Comparison of ENCODE assay signal across 9 cellular contexts in the genomic region with DNA sequence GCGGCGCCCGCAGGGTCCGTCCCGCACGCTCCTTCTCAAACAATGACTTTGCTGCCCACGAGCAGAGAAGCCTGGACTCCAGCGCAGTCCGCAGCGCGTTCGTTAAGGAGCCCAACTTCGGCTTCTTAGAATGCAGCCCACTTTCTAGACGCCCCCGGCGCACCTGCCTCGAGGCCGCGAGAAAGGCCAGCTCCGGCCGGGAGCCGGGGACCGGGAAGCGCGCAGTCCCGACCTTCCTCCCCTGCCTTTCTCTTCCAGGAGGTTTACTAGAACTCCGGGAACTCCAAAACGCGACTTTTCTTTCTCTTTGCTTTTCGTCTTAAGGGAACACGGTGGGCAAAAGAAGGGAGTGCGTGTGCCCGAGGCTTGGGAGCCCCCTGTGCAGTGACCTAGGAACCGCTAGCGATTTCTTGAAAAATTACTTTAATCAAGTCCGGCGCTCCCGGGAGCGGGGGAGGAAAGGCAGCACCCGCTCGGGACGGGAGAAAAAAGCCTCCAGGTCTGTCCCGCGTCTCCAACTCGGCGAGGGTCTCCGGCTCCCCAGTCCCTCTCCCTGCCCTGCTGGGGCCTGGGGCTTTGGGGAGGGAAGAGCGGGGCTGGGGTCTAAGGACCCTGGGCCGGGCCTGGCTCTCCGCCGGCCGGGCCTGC. TPM values are rescaled to one million over a fixed set of nuclear protein-coding genes. Genes with fewer than 3 reads are reported as not detected.
DNase-seq lines count a peak whose midpoint lies in the region; ATAC-seq and TF ChIP-seq lines count a peak whose summit lies in the region.
"Had no signal": no experiment of that assay in that cellular context is flagged by ENCODE, and none has a peak within 500 bp of the region (broad histone marks: within the 10 kb centered on the region; RNA-seq: fewer than 3 reads in every experiment).

No MANE protein-coding gene starts in this region.

- no peaks in the 10 kb centered on the region for H3K9me2 ChIP-seq in SK-N-SH

- peaks cover 0 to 6% of the 10 kb centered on the region in 2 experiments; a peak in 1 of 4 replicates for H3K4me1 ChIP-seq in SK-N-SH (ENCODE audit: control insufficient read depth in 1 of 2, insufficient read depth in 2 of 2, low read depth in 1 of 2, low read length in 1 of 2)
- peaks cover 18 to 24% (median 23%) of the 10 kb centered on the region in 3 donors for H3K4me1 ChIP-seq in skeletal muscle tissue (ENCODE audit: control insufficient read depth in 3 of 3, insufficient read depth in 3 of 3, low read length in 3 of 3)

- H3K79me2 ChIP-seq in SK-N-SH (ENCODE audit: insufficient read depth): no peaks in the 10 kb centered on the region

- TF ChIP-seq RAD21 in SK-N-SH (IDR thresholded peaks at IDR 0.05; ENCODE audit: low read length): no peak

- POLR2A ChIA-PET in SK-N-SH (lab: Yijun Ruan, JAX): no interaction called here

- no peaks in the 10 kb centered on the region for H3F3A ChIP-seq in SK-N-SH (replicated peaks; ENCODE audit: insufficient read depth)

- H3K27ac ChIP-seq in SK-N-SH (ENCODE audit: low read depth in 2 of 2, low read length in 1 of 2): no peak overlapping the region
- H3K27ac ChIP-seq in skeletal muscle tissue (ENCODE audit: low read depth, low read length): no peak overlapping the region
- H3K27ac ChIP-seq: C4-2B had no signal

- H3K4me2 ChIP-seq in SK-N-SH: peak overlapping the region; percentile 87

- H2AFZ ChIP-seq in SK-N-SH (ENCODE audit: low read depth): peak overlapping the region; percentile 85

- TF ChIP-seq EP300 in SK-N-SH (IDR thresholded peaks at IDR 0.05; ENCODE audit: borderline replicate concordance in 1 of 2, low read depth in 1 of 2, low read length in 1 of 2): no peak

- H3K27me3 ChIP-seq in SK-N-SH (ENCODE audit: insufficient read depth): peaks cover 63% of the 10 kb centered on the region
- H3K27me3 ChIP-seq in skeletal muscle tissue (ENCODE audit: control insufficient read depth in 3 of 3, insufficient read depth in 3 of 3, low read length in 3 of 3): peaks cover 84 to 91% (median 89%) of the 10 kb centered on the region in 3 donors

- CTCF ChIA-PET in SK-N-SH (lab: Yijun Ruan, JAX): interaction anchor here (0.6 to 0.9 kb wide), 2 partner anchors 16 to 61 kb away, joined by 3 to 4 read pairs; no protein-coding TSS in a partner anchor

- peak; percentile 52 for DNase-seq in NCI-H2227 treated with DMSO at 0.1 percent for 48 hours (lab: John Stamatoyannopoulos, UW)
- no peak for DNase-seq in NCI-H2227 (lab: John Stamatoyannopoulos, UW; ENCODE audit: unreplicated experiment)
- DNase-seq in SK-N-SH: peak; percentile 62
- no peak for DNase-seq in fibroblast of pulmonary artery (ENCODE audit: low read depth)
- no peak for DNase-seq in cerebellar nuclear complex (lab: John Stamatoyannopoulos, UW)

- H3K9me3 ChIP-seq in SK-N-SH: no peaks in the 10 kb centered on the region
- H3K9me3 ChIP-seq in skeletal muscle tissue (ENCODE audit: control insufficient read depth in 3 of 3, low read length in 3 of 3): no peaks in the 10 kb centered on the region

- 3% methylated on average over 21 of the region's 52 CpGs for WGBS in SK-N-SH (ENCODE audit: low lambda C conversion rate)

- ATAC-seq in GM19467 (IDR thresholded peaks at IDR 0.05; ENCODE audit: unreplicated experiment) (no peak), HG02981 (IDR thresholded peaks at IDR 0.05; ENCODE audit: unreplicated experiment) (no peak)

- H3K4me3 ChIP-seq in SK-N-SH (ENCODE audit: low read depth in 2 of 2, low read length in 1 of 2) (peak overlapping the region; percentile 23 to 63; a peak in 3 of 4 replicates), fibroblast of pulmonary artery (replicated peaks; ENCODE audit: low read depth, low read length) (peak overlapping the region; percentile 14), skeletal muscle tissue (ENCODE audit: low read length in 3 of 3) (peak overlapping the region; percentile 48 to 63 (median 51))

- no peaks in the 10 kb centered on the region for H4K20me1 ChIP-seq in SK-N-SH (ENCODE audit: insufficient read depth)

- TF ChIP-seq CTCF in SK-N-SH (IDR thresholded peaks at IDR 0.05): no peak
- TF ChIP-seq CTCF in fibroblast of pulmonary artery (IDR thresholded peaks at IDR 0.05; ENCODE audit: low read length, missing control alignments): no peak

- H3K36me3 ChIP-seq in SK-N-SH (replicated peaks in 1 of 2; ENCODE audit: control insufficient read depth in 1 of 2, insufficient read depth in 2 of 2, low read length in 1 of 2) (no peaks in the 10 kb centered on the region), skeletal muscle tissue (ENCODE audit: control insufficient read depth in 3 of 3, insufficient read depth in 3 of 3, low read length in 3 of 3) (no peaks in the 10 kb centered on the region)

- H3K9ac ChIP-seq in SK-N-SH: no peak overlapping the region; the same call in 1 of the 2 replicates
- peak overlapping the region in 1 of 3 donors; percentile 25 for H3K9ac ChIP-seq in skeletal muscle tissue (ENCODE audit: low read depth in 1 of 3, low read length in 3 of 3)

TF ChIP-seq in SK-N-SH, 30 proteins besides CTCF, POLR2A, EP300 and RAD21:
- no peak for TF ChIP-seq MEF2A (IDR thresholded peaks at IDR 0.05; ENCODE audit: borderline replicate concordance, low read depth)
- no peak for TF ChIP-seq FOSL2 (IDR thresholded peaks at IDR 0.05; ENCODE audit: borderline replicate concordance, low read depth)
- TF ChIP-seq NFIC (IDR thresholded peaks at IDR 0.05; ENCODE audit: borderline replicate concordance): no peak
- peak; percentile 49; the same call in 1 of the 2 replicates for TF ChIP-seq EZH2phosphoT487 (IDR thresholded peaks at IDR 0.05; ENCODE audit: borderline replicate concordance, low read depth)
- TF ChIP-seq GATA2 (CRISPR knock-in tag; IDR thresholded peaks at IDR 0.05): no peak
- TF ChIP-seq POLR2AphosphoS5 (IDR thresholded peaks at IDR 0.05; ENCODE audit: low read depth, low read length): no peak

RNA-seq across cellular contexts. Expression of a gene that starts 2.6 kb away (rescaled TPM):
- polyA plus RNA-seq in SK-N-SH (2012; rRNA removed): not detected in 2 replicates
- polyA plus RNA-seq in SK-N-SH (2012; cell fraction: cytosol; rRNA removed): not detected in 2 replicates
- not detected in 2 replicates for polyA plus RNA-seq in SK-N-SH (2012; cell fraction: nucleus; rRNA removed)
- total RNA-seq in skeletal muscle tissue: not detected

Comparison
In these comparisons a context has a peak if more than half of its experiments do, and no peak if none do; other contexts are left out.
1. DNase-seq: peak in NCI-H2227 treated with DMSO at 0.1 percent for 48 hours (single experiment) and SK-N-SH (single experiment); none in NCI-H2227 (single experiment), fibroblast of pulmonary artery (single experiment) and cerebellar nuclear complex (0 of 2).
2. Peak in every context shown above with its lines, with median percentiles within 50 percentile points of each other: H3K4me3 ChIP-seq.